ENCODE assay signal across 21 cellular contexts in the genomic region with DNA sequence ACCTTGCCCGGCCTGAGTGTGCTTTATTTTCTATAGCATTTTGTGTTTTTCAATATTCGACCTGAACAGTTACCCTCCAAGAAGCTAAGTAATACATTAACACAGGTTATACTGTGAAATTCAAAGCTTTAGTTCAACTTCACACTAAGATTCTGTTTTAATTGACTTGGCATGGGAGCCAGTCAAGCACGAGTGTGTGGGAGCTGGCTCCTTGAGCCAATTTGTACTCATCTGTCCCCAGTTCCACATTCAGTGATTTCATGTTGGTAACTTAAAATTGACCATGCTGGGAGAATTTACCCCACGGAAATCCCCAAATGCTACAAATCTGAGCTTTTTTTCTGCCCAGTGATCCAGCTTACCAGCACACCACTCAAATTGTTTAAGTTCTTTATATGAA. TPM values are rescaled to one million over a fixed set of nuclear protein-coding genes. Genes with fewer than 3 reads are reported as not detected.
DNase-seq lines count a peak whose midpoint lies in the region; ATAC-seq and TF ChIP-seq lines count a peak whose summit lies in the region.
"Had no signal": no experiment of that assay in that cellular context is flagged by ENCODE, and none has a peak within 500 bp of the region (broad histone marks: within the 10 kb centered on the region; RNA-seq: fewer than 3 reads in every experiment).

No MANE protein-coding gene starts in this region.

- no peak overlapping the region for H2AFZ ChIP-seq in MM.1S (ENCODE audit: low read length)

- H3K4me2 ChIP-seq in MM.1S (ENCODE audit: low read depth, low read length), result peak overlapping the region; percentile 14; the same call in 1 of the 2 replicates

- no peak overlapping the region for H3K9ac ChIP-seq in MM.1S (ENCODE audit: low read length)

- ATAC-seq in GM18498 (IDR thresholded peaks at IDR 0.05; ENCODE audit: unreplicated experiment) (peak; percentile 37), GM19372 (IDR thresholded peaks at IDR 0.05; ENCODE audit: low read depth, unreplicated experiment) (peak; percentile 26), HG02798 (IDR thresholded peaks at IDR 0.05; ENCODE audit: poor library complexity, unreplicated experiment) (peak; percentile 41)
- ATAC-seq: activated CD8-positive, alpha-beta memory T cell treated with anti-CD3 and anti-CD28 coated beads, Interleukin-2, amount 10 ng/mL, durations not matched to agents 7 days and 5 days; gastrocnemius medialis; lower lobe of right lung; naive thymus-derived CD4-positive, alpha-beta T cell; psoas muscle had no signal

- H3K4me1 ChIP-seq in MM.1S (ENCODE audit: low read length) (peaks cover 4% of the 10 kb centered on the region; the same call in 1 of the 2 replicates), BE2C (no peaks in the 10 kb centered on the region)
- H3K4me1 ChIP-seq: colonic mucosa, gastrocnemius medialis, lower lobe of right lung, psoas muscle had no signal

- H3K9me3 ChIP-seq in MM.1S (replicated peaks; ENCODE audit: insufficient read depth, low read length) (no peaks in the 10 kb centered on the region), BE2C (no peaks in the 10 kb centered on the region)
- H3K9me3 ChIP-seq: colonic mucosa, gastrocnemius medialis, lower lobe of right lung, psoas muscle had no signal

- H3F3A ChIP-seq in MM.1S (ENCODE audit: insufficient read depth, low read length), result no peaks in the 10 kb centered on the region

- H3K79me2 ChIP-seq in MM.1S (ENCODE audit: low read length), result no peaks in the 10 kb centered on the region

- H3K36me3 ChIP-seq in MM.1S (replicated peaks; ENCODE audit: insufficient read depth, low read length), result no peaks in the 10 kb centered on the region
- H3K36me3 ChIP-seq in BE2C, result no peaks in the 10 kb centered on the region
- H3K36me3 ChIP-seq: colonic mucosa, gastrocnemius medialis, lower lobe of right lung had no signal

- peak overlapping the region; percentile 21; the same call in 1 of the 2 replicates for H3K27ac ChIP-seq in MM.1S (ENCODE audit: low read length)
- H3K27ac ChIP-seq: colonic mucosa, gastrocnemius medialis, HL-60, psoas muscle, RWPE1 had no signal

- TF ChIP-seq CTCF in MM.1S (IDR thresholded peaks at IDR 0.05; ENCODE audit: low read length) (no peak), BE2C (IDR thresholded peaks at IDR 0.05; ENCODE audit: low read depth, low read length) (no peak)

- H3K4me3 ChIP-seq in MM.1S (ENCODE audit: low read length) (no peak overlapping the region), BE2C (ENCODE audit: low read depth, low read length) (no peak overlapping the region)
- H3K4me3 ChIP-seq: colonic mucosa, gastrocnemius medialis, lower lobe of right lung, psoas muscle had no signal

- DNase-seq in MM.1S (no peak), DMS 273 (lab: John Stamatoyannopoulos, UW; ENCODE audit: unreplicated experiment) (no peak), cerebellar cortex (ENCODE audit: low spot score) (no peak), BE2C (no peak), cerebellum (ENCODE audit: low spot score) (no peak)
- DNase-seq: activated CD8-positive, alpha-beta memory T cell treated with anti-CD3 and anti-CD28 coated beads, Interleukin-2, amount 10 ng/mL, durations not matched to agents 7 days and 5 days; activated naive CD4-positive, alpha-beta T cell treated with Interleukin-2 at 50 U/mL for 16 hours; CD4-positive, alpha-beta memory T cell; colonic mucosa; gastrocnemius medialis; lower lobe of right lung; naive thymus-derived CD4-positive, alpha-beta T cell; NCI-H1092; NCI-H82; psoas muscle; stimulated activated CD4-positive, alpha-beta T cell treated with anti-CD3 and anti-CD28 coated beads, Interleukin-12 subunit alpha, Interleukin-12 subunit beta, amount 100 ng/mL, for 4 hours had no signal

- no peaks in the 10 kb centered on the region for H3K9me2 ChIP-seq in MM.1S (replicated peaks; ENCODE audit: insufficient read depth, low read length)

- no peaks in the 10 kb centered on the region for H4K20me1 ChIP-seq in MM.1S (ENCODE audit: insufficient read depth, low read length)

- H3K27me3 ChIP-seq in MM.1S (replicated peaks; ENCODE audit: insufficient read depth, low read length), result no peaks in the 10 kb centered on the region
- H3K27me3 ChIP-seq in BE2C, result no peaks in the 10 kb centered on the region
- H3K27me3 ChIP-seq: colonic mucosa, gastrocnemius medialis had no signal

RNA-seq across cellular contexts. Expression of a gene that starts 20.3 kb away (rescaled TPM):
- polyA plus RNA-seq in BE2C (2012; ENCODE audit: insufficient read depth, insufficient read length, low read depth), result not detected
- total RNA-seq in cerebellum, result 9.1 TPM
- total RNA-seq: activated CD8-positive, alpha-beta memory T cell treated with anti-CD3 and anti-CD28 coated beads, Interleukin-2, amount 10 ng/mL, durations not matched to agents 7 days and 5 days; CD4-positive, alpha-beta memory T cell; naive thymus-derived CD4-positive, alpha-beta T cell had no signal
- polyA plus RNA-seq: CD4-positive, alpha-beta memory T cell; naive thymus-derived CD4-positive, alpha-beta T cell had no signal
